ENCODE assay signal across 1 cellular context in genomic region chr1:116389013-116389412, GRCh38.
A peak's percentile ranks its signal among the peaks of the same experiment; 100 is the strongest.
TF ChIP-seq lines count a peak whose summit lies in the region.

No MANE protein-coding gene starts in this region.

TF ChIP-seq in liver, 16 proteins besides CTCF, POLR2A, EP300 and RAD21 (continued from another document):
- no peak for TF ChIP-seq REST (IDR thresholded peaks at IDR 0.05)
- TF ChIP-seq ZBTB33 (IDR thresholded peaks at IDR 0.05): no peak
- peak; percentile 77 for TF ChIP-seq FOXA1 (IDR thresholded peaks at IDR 0.05)
- TF ChIP-seq TAF1 (conservative IDR thresholded peaks at IDR 0.05): no peak
- TF ChIP-seq FOXA2 (IDR thresholded peaks at IDR 0.05): peak; percentile 93
- no peak for TF ChIP-seq JUND (IDR thresholded peaks at IDR 0.05)
- no peak for TF ChIP-seq NR2F2 (IDR thresholded peaks at IDR 0.05)
- peak; percentile 77 for TF ChIP-seq MAX (IDR thresholded peaks at IDR 0.05)
- TF ChIP-seq RXRA (IDR thresholded peaks at IDR 0.05): peak; percentile 29 to 43
- peak; percentile 37 for TF ChIP-seq YY1 (IDR thresholded peaks at IDR 0.05)
- no peak for TF ChIP-seq EGR1 (IDR thresholded peaks at IDR 0.05; ENCODE audit: low read depth in 2 of 2)
